Comparison of ENCODE assay signal across 14 cellular contexts in the genomic region with DNA sequence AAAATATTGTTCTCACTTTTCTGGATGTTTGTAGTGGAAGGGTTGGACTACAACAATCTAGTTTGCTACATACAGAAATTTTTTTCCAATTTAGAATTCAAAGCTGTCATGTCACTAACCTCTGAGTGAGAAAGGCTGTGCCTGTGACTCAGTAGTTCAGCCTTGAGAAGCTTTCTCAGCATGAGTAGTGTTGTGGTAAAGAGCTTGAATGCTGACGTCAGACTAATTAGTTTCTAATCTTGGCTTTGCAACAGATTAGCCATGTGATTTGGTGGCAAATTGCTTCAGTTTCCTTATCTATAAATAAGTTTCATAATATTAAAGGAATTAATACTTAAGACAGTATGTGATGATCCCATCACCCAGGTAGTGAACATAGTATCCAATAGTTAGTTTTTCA.
DNase-seq lines count a peak whose midpoint lies in the region; ATAC-seq, FAIRE-seq and TF ChIP-seq lines count a peak whose summit lies in the region.
"Had no signal": no experiment of that assay in that cellular context is flagged by ENCODE, and none has a peak within 500 bp of the region (broad histone marks: within the 10 kb centered on the region; RNA-seq: fewer than 3 reads in every experiment).

No MANE protein-coding gene starts in this region.

- intact Hi-C loops in endothelial cell of umbilical vein (cut with micrococcal nuclease) = no loop called here

- H3K79me2 ChIP-seq in endothelial cell of umbilical vein (ENCODE audit: control insufficient read depth, insufficient read depth, low read length) = no peaks in the 10 kb centered on the region

- no peak for FAIRE-seq in endothelial cell of umbilical vein (lab: Jason Lieb, UNC)
- FAIRE-seq: endometrium had no signal

- DNase-seq in Daoy (ENCODE audit: low read depth) (peak; percentile 7), endothelial cell of umbilical vein (ENCODE audit: low read depth, low spot score) (peak; percentile 6), erythroblast (lab: John Stamatoyannopoulos, UW) (no peak), SIG-M5 treated with dmso at 0.1 percent for 504 hours (lab: John Stamatoyannopoulos, UW; ENCODE audit: unreplicated experiment) (no peak), SKM-1 (lab: John Stamatoyannopoulos, UW; ENCODE audit: unreplicated experiment) (no peak)
- DNase-seq: activated effector memory CD4-positive, alpha-beta T cell treated with anti-CD3 and anti-CD28 coated beads, Interleukin-2, amount 50 U/mL, for 16 hours; Calu3; left ventricle myocardium inferior; NCI-H2081 treated with DMSO at 0.1 percent for 48 hours had no signal

- ATAC-seq in GM18867 (IDR thresholded peaks at IDR 0.05; ENCODE audit: unreplicated experiment) (peak; percentile 35), HG03378 (IDR thresholded peaks at IDR 0.05; ENCODE audit: unreplicated experiment) (peak; percentile 50), HG02970 (IDR thresholded peaks at IDR 0.05; ENCODE audit: low FRiP score, unreplicated experiment) (no peak)
- ATAC-seq: sciatic nerve had no signal

- CTCF ChIA-PET in endothelial cell of umbilical vein (lab: Charles Lee) = interaction anchor here (1.0 to 1.5 kb wide), 3 partner anchors 10 to 87 kb away, joined by 3 to 4 read pairs (median 4); no protein-coding TSS in a partner anchor

- BruUV-seq in endothelial cell of umbilical vein (replicated peaks; lab: Mats Ljungman, UMichigan) = no TSS peak

- no peaks in the 10 kb centered on the region for H3K9me1 ChIP-seq in endothelial cell of umbilical vein (replicated peaks; ENCODE audit: control insufficient read depth, extremely low read depth, insufficient read depth, low read length)

- no peak overlapping the region for H2AFZ ChIP-seq in endothelial cell of umbilical vein (ENCODE audit: low read depth, low read length)

- POLR2A ChIA-PET in endothelial cell of umbilical vein (lab: Charles Lee) = no interaction called here

- no peak for TF ChIP-seq POLR2A in endothelial cell of umbilical vein (IDR thresholded peaks at IDR 0.05; ENCODE audit: low read depth, low read length)
- TF ChIP-seq POLR2A in erythroblast (IDR thresholded peaks at IDR 0.05; ENCODE audit: low read length) = no peak

- no peaks in the 10 kb centered on the region for H3K27me3 ChIP-seq in endothelial cell of umbilical vein (ENCODE audit: control insufficient read depth in 2 of 2, insufficient read depth in 2 of 2, low read length in 2 of 2)

- H3K4me1 ChIP-seq in endothelial cell of umbilical vein (ENCODE audit: control insufficient read depth, extremely low read depth, insufficient read depth, low read length) = peaks cover 14% of the 10 kb centered on the region
- H3K4me1 ChIP-seq: left ventricle myocardium inferior had no signal

- no peaks in the 10 kb centered on the region for H3K36me3 ChIP-seq in endothelial cell of umbilical vein (ENCODE audit: control insufficient read depth in 2 of 2, extremely low read depth in 1 of 2, insufficient read depth in 2 of 2, low read length in 2 of 2)
- H3K36me3 ChIP-seq: left ventricle myocardium inferior had no signal

- no peak overlapping the region for H3K4me3 ChIP-seq in endothelial cell of umbilical vein (replicated peaks in 1 of 3; ENCODE audit: insufficient read depth in 1 of 3, low read depth in 1 of 3, low read length in 3 of 3)
- H3K4me3 ChIP-seq: left ventricle myocardium inferior had no signal

- no peak overlapping the region for H3K9ac ChIP-seq in endothelial cell of umbilical vein (replicated peaks; ENCODE audit: extremely low read depth, insufficient read depth, low read length)

- H3K4me2 ChIP-seq in endothelial cell of umbilical vein (ENCODE audit: insufficient read depth, low read length) = no peak overlapping the region

- no peaks in the 10 kb centered on the region for H3K9me3 ChIP-seq in endothelial cell of umbilical vein (replicated peaks; ENCODE audit: control insufficient read depth, insufficient read depth, low read length)

- dilution Hi-C loops in endothelial cell of umbilical vein (cut with MboI; ENCODE audit: extremely low pct_ligation_motif_present, low sequenced_read_pairs) = no loop called here

- no peak for TF ChIP-seq CTCF in endothelial cell of umbilical vein (IDR thresholded peaks at IDR 0.05; ENCODE audit: extremely low read depth in 1 of 2, insufficient read depth in 1 of 2, low read depth in 1 of 2, low read length in 2 of 2)

- H4K20me1 ChIP-seq in endothelial cell of umbilical vein (replicated peaks; ENCODE audit: control insufficient read depth, extremely low read depth, insufficient read depth, low read length) = no peaks in the 10 kb centered on the region

- no peak overlapping the region for H3K27ac ChIP-seq in endothelial cell of umbilical vein (ENCODE audit: insufficient read depth, low read depth, low read length)
- H3K27ac ChIP-seq: left ventricle myocardium inferior had no signal

TF ChIP-seq in endothelial cell of umbilical vein, 7 proteins besides CTCF, POLR2A, EP300 and RAD21:
- TF ChIP-seq JUN (IDR thresholded peaks at IDR 0.05; ENCODE audit: borderline replicate concordance, insufficient read depth, insufficient read length, low read depth) (no peak), FOS (IDR thresholded peaks at IDR 0.05; ENCODE audit: borderline replicate concordance, insufficient read depth, low read length) (no peak), EZH2 (IDR thresholded peaks at IDR 0.05; ENCODE audit: borderline replicate concordance, low read depth, low read length, severe bottlenecking) (no peak), GATA2 (IDR thresholded peaks at IDR 0.05; ENCODE audit: insufficient read depth, insufficient read length, low read depth, low read length) (no peak), MYC (IDR thresholded peaks at IDR 0.05; ENCODE audit: low read depth, low read length) (no peak), POLR2AphosphoS5 (IDR thresholded peaks at IDR 0.05; ENCODE audit: insufficient read depth, low read depth, low read length) (no peak)
- TF ChIP-seq, protein P1, sequence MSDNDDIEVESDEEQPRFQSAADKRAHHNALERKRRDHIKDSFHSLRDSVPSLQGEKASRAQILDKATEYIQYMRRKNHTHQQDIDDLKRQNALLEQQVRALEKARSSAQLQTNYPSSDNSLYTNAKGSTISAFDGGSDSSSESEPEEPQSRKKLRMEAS (IDR thresholded peaks at IDR 0.05; ENCODE audit: insufficient read depth, insufficient read length) = no peak

Comparison
In these comparisons a context has a peak if more than half of its experiments do, and no peak if none do; other contexts are left out.
1. DNase-seq: peak in Daoy (single experiment) and endothelial cell of umbilical vein (single experiment); none in erythroblast (0 of 2), SIG-M5 treated with dmso at 0.1 percent for 504 hours (single experiment) and SKM-1 (single experiment).